In the genomic region with DNA sequence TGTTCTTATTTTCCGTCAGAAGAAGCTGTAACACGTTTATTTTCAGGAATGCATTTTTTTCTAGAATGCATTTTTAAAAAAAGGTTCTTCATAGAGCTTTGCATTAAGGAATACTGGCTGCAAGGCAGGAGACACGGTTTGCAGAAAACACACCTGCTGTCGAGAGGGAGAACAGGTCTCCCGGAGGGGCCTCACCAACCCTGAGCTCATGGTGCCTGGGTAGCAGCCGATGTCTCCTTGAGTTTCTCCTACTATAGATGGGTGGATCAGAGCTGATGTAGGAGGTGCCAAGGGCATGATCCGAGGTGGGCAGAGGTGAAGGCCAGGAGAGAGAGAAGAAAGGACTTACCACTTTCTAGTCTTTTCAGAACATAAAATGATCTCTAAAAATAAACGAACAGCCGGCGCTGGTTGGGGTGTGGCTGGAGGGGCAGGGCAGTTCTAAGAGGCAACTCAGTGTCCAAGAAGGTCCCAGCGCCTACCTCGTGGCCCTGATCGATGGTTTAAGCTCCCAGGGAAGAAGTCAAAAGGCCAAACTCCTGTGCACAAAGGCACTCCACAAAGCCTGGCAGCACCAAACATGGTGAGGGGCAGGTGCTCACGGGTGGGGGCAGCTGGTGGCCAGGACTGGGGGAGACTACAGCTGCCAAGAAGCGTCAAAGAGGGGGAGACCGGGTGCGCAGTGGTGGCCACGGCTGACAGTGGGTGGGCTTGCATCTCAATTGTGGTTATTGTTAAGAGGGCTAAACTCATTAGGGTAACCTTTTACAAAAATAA, we compare ENCODE assay signal across 20 cellular contexts. TPM values are rescaled to one million over a fixed set of nuclear protein-coding genes. Genes with fewer than 3 reads are reported as not detected.
DNase-seq lines count a peak whose midpoint lies in the region; ATAC-seq and TF ChIP-seq lines count a peak whose summit lies in the region.
"Had no signal": no experiment of that assay in that cellular context is flagged by ENCODE, and none has a peak within 500 bp of the region (broad histone marks: within the 10 kb centered on the region; RNA-seq: fewer than 3 reads in every experiment).

No MANE protein-coding gene starts in this region.

- H3K4me3 ChIP-seq in left ventricle myocardium inferior (no peak overlapping the region), transverse colon (no peak overlapping the region)
- H3K4me3 ChIP-seq: hepatocyte, lung, testis had no signal

- TF ChIP-seq POLR2A in transverse colon (IDR thresholded peaks at IDR 0.05), result no peak

- intact Hi-C loops in left cardiac atrium (cut with DNase I) (no loop called here), left ventricle myocardium inferior (cut with micrococcal nuclease) (no loop called here), transverse colon (cut with DNase I; ENCODE audit: low total_unique reads) (no loop called here)
- intact Hi-C loops in activated CD4-positive, alpha-beta T cell treated with anti-CD3 and anti-CD28 coated beads, Interleukin-2, amount 10 ng/mL, durations not matched to agents 24 days and 14 days (cut with micrococcal nuclease), result no loop called here

- 73% methylated on average over 18 of the region's 18 CpGs; no CpG with 5 or more reads in 1 of the 2 donors for WGBS in transverse colon (ENCODE audit: low coverage in 1 of 2), 2 donors

- H3K9me3 Mint-ChIP-seq in chondrocyte (ENCODE audit: low read depth) (no peaks in the 10 kb centered on the region), nephron progenitor cell (no peaks in the 10 kb centered on the region)
- no peaks in the 10 kb centered on the region for H3K9me3 Mint-ChIP-seq in activated CD4-positive, alpha-beta T cell treated with anti-CD3 and anti-CD28 coated beads, Interleukin-2, amount 10 ng/mL, durations not matched to agents 24 days and 14 days
- H3K9me3 Mint-ChIP-seq: activated CD4-positive, alpha-beta memory T cell treated with anti-CD3 and anti-CD28 coated beads, Interleukin-2, amount 10 ng/mL, durations not matched to agents 7 days and 5 days; immature natural killer cell had no signal

- TF ChIP-seq CTCF in left ventricle myocardium inferior (IDR thresholded peaks at IDR 0.05; ENCODE audit: borderline replicate concordance) (no peak), chondrocyte (IDR thresholded peaks at IDR 0.05) (no peak), nephron progenitor cell (IDR thresholded peaks at IDR 0.05) (no peak), transverse colon (IDR thresholded peaks at IDR 0.05) (no peak)

- H3K27me3 Mint-ChIP-seq in chondrocyte (ENCODE audit: low read depth) (no peaks in the 10 kb centered on the region), nephron progenitor cell (ENCODE audit: low read depth, poor library complexity) (no peaks in the 10 kb centered on the region)
- no peaks in the 10 kb centered on the region for H3K27me3 Mint-ChIP-seq in activated CD4-positive, alpha-beta T cell treated with anti-CD3 and anti-CD28 coated beads, Interleukin-2, amount 10 ng/mL, durations not matched to agents 24 days and 14 days
- H3K27me3 Mint-ChIP-seq: activated CD4-positive, alpha-beta memory T cell treated with anti-CD3 and anti-CD28 coated beads, Interleukin-2, amount 10 ng/mL, durations not matched to agents 7 days and 5 days had no signal

- no peak for ATAC-seq in left cardiac atrium

- in situ Hi-C loops in transverse colon (cut with MboI; ENCODE audit: low pct_ligation_motif_present in 1 of 4, low pct_unique_long_range_greater_than_20kb in 1 of 4, low sequenced_read_pairs in 3 of 4), result loop anchor here in 1 of 4 donors (10.0 kb wide), 1 partner anchor 174 kb away; no protein-coding TSS in a partner anchor

- H3K27me3 ChIP-seq in left ventricle myocardium inferior (ENCODE audit: low read depth), result no peaks in the 10 kb centered on the region
- no peaks in the 10 kb centered on the region for H3K27me3 ChIP-seq in transverse colon
- H3K27me3 ChIP-seq: hepatocyte, testis had no signal

- H3K4me3 Mint-ChIP-seq in chondrocyte (ENCODE audit: unreplicated experiment) (no peak overlapping the region), nephron progenitor cell (no peak overlapping the region)
- H3K4me3 Mint-ChIP-seq in activated CD4-positive, alpha-beta T cell treated with anti-CD3 and anti-CD28 coated beads, Interleukin-2, amount 10 ng/mL, durations not matched to agents 24 days and 14 days, result no peak overlapping the region
- H3K4me3 Mint-ChIP-seq: activated CD4-positive, alpha-beta memory T cell treated with anti-CD3 and anti-CD28 coated beads, Interleukin-2, amount 10 ng/mL, durations not matched to agents 7 days and 5 days; immature natural killer cell had no signal

- H3K36me3 ChIP-seq in left ventricle myocardium inferior (no peaks in the 10 kb centered on the region), transverse colon (no peaks in the 10 kb centered on the region)

- H3K27ac Mint-ChIP-seq in chondrocyte (ENCODE audit: unreplicated experiment) (no peak overlapping the region), nephron progenitor cell (peak overlapping the region; percentile 54)
- no peak overlapping the region for H3K27ac Mint-ChIP-seq in activated CD4-positive, alpha-beta T cell treated with anti-CD3 and anti-CD28 coated beads, Interleukin-2, amount 10 ng/mL, durations not matched to agents 24 days and 14 days
- H3K27ac Mint-ChIP-seq: activated CD4-positive, alpha-beta memory T cell treated with anti-CD3 and anti-CD28 coated beads, Interleukin-2, amount 10 ng/mL, durations not matched to agents 7 days and 5 days had no signal

- no peak overlapping the region for H3K27ac ChIP-seq in left ventricle myocardium inferior (replicated peaks)
- H3K27ac ChIP-seq in transverse colon, result no peak overlapping the region
- H3K27ac ChIP-seq: hepatocyte, testis had no signal

- TF ChIP-seq EP300 in transverse colon (IDR thresholded peaks at IDR 0.05; ENCODE audit: low read depth), result no peak

- H3K4me1 Mint-ChIP-seq in chondrocyte (ENCODE audit: low read depth) (no peaks in the 10 kb centered on the region), nephron progenitor cell (peaks cover 13% of the 10 kb centered on the region)
- peaks cover 2% of the 10 kb centered on the region for H3K4me1 Mint-ChIP-seq in activated CD4-positive, alpha-beta T cell treated with anti-CD3 and anti-CD28 coated beads, Interleukin-2, amount 10 ng/mL, durations not matched to agents 24 days and 14 days
- H3K4me1 Mint-ChIP-seq: immature natural killer cell had no signal

- H3K36me3 Mint-ChIP-seq in chondrocyte (ENCODE audit: low read depth) (no peaks in the 10 kb centered on the region), nephron progenitor cell (ENCODE audit: low read depth) (no peaks in the 10 kb centered on the region)
- no peaks in the 10 kb centered on the region for H3K36me3 Mint-ChIP-seq in activated CD4-positive, alpha-beta T cell treated with anti-CD3 and anti-CD28 coated beads, Interleukin-2, amount 10 ng/mL, durations not matched to agents 24 days and 14 days (ENCODE audit: low read depth)
- H3K36me3 Mint-ChIP-seq: immature natural killer cell had no signal

- no peaks in the 10 kb centered on the region for H3K9me3 ChIP-seq in left ventricle myocardium inferior (replicated peaks)
- H3K9me3 ChIP-seq in transverse colon, result no peaks in the 10 kb centered on the region
- H3K9me3 ChIP-seq: testis had no signal

- H3K4me1 ChIP-seq in left ventricle myocardium inferior, result peaks cover 13% of the 10 kb centered on the region
- peaks cover 0 to 10% (median 2%) of the 10 kb centered on the region in 4 donors for H3K4me1 ChIP-seq in transverse colon

- DNase-seq in left cardiac atrium, result peak; percentile 12
- DNase-seq in left ventricle myocardium inferior, result no peak
- DNase-seq in chondrocyte (ENCODE audit: low spot score), result peak; percentile 47
- peak; percentile 0 for DNase-seq in nephron progenitor cell
- DNase-seq in transverse colon, result peak; percentile 5
- no peak for DNase-seq in activated CD4-positive, alpha-beta T cell treated with anti-CD3 and anti-CD28 coated beads, Interleukin-2, amount 10 ng/mL, durations not matched to agents 24 days and 14 days
- DNase-seq in activated CD4-positive, alpha-beta T cell treated with anti-CD3 and anti-CD28 coated beads, Interleukin-2, amount 50 U/mL, for 4 hours, result no peak
- no peak for DNase-seq in NCI-H146 treated with DMSO at 0.1 percent for 48 hours (lab: John Stamatoyannopoulos, UW; ENCODE audit: unreplicated experiment)
- DNase-seq: ACHN; activated CD4-positive, alpha-beta memory T cell treated with anti-CD3 and anti-CD28 coated beads, Interleukin-2, amount 10 ng/mL, durations not matched to agents 7 days and 5 days; activated CD4-positive, CD25-positive, alpha-beta regulatory T cell; activated naive CD4-positive, alpha-beta T cell treated with anti-CD3 and anti-CD28 coated beads, Interleukin-2, amount 50 U/mL, for 16 hours; central memory CD4-positive, alpha-beta T cell; EL; immature natural killer cell; NCI-H1417 treated with DMSO at 0.1 percent for 48 hours; SW 1271; testis had no signal

RNA-seq across cellular contexts. Expression of a gene that starts 12.2 kb away (rescaled TPM):
- total RNA-seq in left cardiac atrium (1 to 10 TPM; 3.7 to 4.9 TPM), left ventricle myocardium inferior (4.5 TPM), chondrocyte (6.7 to 10.0 TPM (median 8.1 TPM) in 3 replicates), transverse colon (10 to 100 TPM in 3 of 4 donors, 1 to 10 TPM in 1; 3.0 to 34.0 (median 12.5) TPM)
- 9.0 and 11.1 TPM in 2 replicates for total RNA-seq in activated CD4-positive, alpha-beta T cell treated with anti-CD3 and anti-CD28 coated beads, Interleukin-2, amount 10 ng/mL, durations not matched to agents 24 days and 14 days

RNA-seq across cellular contexts. Expression of a gene that starts 12.5 kb away (rescaled TPM):
- total RNA-seq in left cardiac atrium, result 100 to 1,000 TPM in 1 of 2 donors, 10 to 100 TPM in 1; 96.2 to 105 TPM
- 80.5 TPM for total RNA-seq in left ventricle myocardium inferior
- total RNA-seq in chondrocyte, result 158 to 177 TPM (median 175 TPM) in 3 replicates
- total RNA-seq in transverse colon, result 100 to 1,000 TPM in 3 of 4 donors, 10 to 100 TPM in 1; 36.2 to 129 (median 111) TPM
- total RNA-seq in activated CD4-positive, alpha-beta T cell treated with anti-CD3 and anti-CD28 coated beads, Interleukin-2, amount 10 ng/mL, durations not matched to agents 24 days and 14 days, result 164 and 171 TPM in 2 replicates

RNA-seq across cellular contexts. Expression of a gene that starts 33.2 kb away (rescaled TPM):
- total RNA-seq in left cardiac atrium (10 to 100 TPM; 12.3 to 14.5 TPM), left ventricle myocardium inferior (15.8 TPM), chondrocyte (20.6 to 33.0 TPM (median 23.4 TPM) in 3 replicates), transverse colon (10 to 100 TPM; 16.9 to 28.8 (median 21.3) TPM)
- 22.3 and 24.2 TPM in 2 replicates for total RNA-seq in activated CD4-positive, alpha-beta T cell treated with anti-CD3 and anti-CD28 coated beads, Interleukin-2, amount 10 ng/mL, durations not matched to agents 24 days and 14 days

Comparison
In these comparisons a context has a peak if more than half of its experiments do, and no peak if none do; other contexts are left out.
1. DNase-seq: peak in left cardiac atrium (single experiment), chondrocyte (single experiment), nephron progenitor cell (single experiment) and transverse colon (single experiment); none in left ventricle myocardium inferior (single experiment), activated CD4-positive, alpha-beta T cell treated with anti-CD3 and anti-CD28 coated beads, Interleukin-2, amount 10 ng/mL, durations not matched to agents 24 days and 14 days (single experiment), activated CD4-positive, alpha-beta T cell treated with anti-CD3 and anti-CD28 coated beads, Interleukin-2, amount 50 U/mL, for 4 hours (0 of 2) and NCI-H146 treated with DMSO at 0.1 percent for 48 hours (single experiment).